17 cellular contexts compared by ENCODE assay signal in genomic region chr16:66189951-66190350, GRCh38.
DNase-seq lines count a peak whose midpoint lies in the region; ATAC-seq, FAIRE-seq and TF ChIP-seq lines count a peak whose summit lies in the region.
"Had no signal": no experiment of that assay in that cellular context is flagged by ENCODE, and none has a peak within 500 bp of the region (broad histone marks: within the 10 kb centered on the region; RNA-seq: fewer than 3 reads in every experiment).

No MANE protein-coding gene starts in this region.

- no peaks in the 10 kb centered on the region for H3K9me3 Mint-ChIP-seq in type B pancreatic cell

- H3K9me3 ChIP-seq in upper lobe of right lung = no peaks in the 10 kb centered on the region
- H3K9me3 ChIP-seq: HAP-1, transverse colon had no signal

- peak overlapping the region; percentile 66 for H3K27ac ChIP-seq in upper lobe of right lung
- H3K27ac ChIP-seq: 22Rv1 had no signal

- no peaks in the 10 kb centered on the region for H3K36me3 Mint-ChIP-seq in type B pancreatic cell

- peaks cover 34% of the 10 kb centered on the region for H3K4me1 Mint-ChIP-seq in type B pancreatic cell (ENCODE audit: unreplicated experiment)

- no peak for TF ChIP-seq CTCF in astrocyte of the spinal cord (IDR thresholded peaks at IDR 0.05; ENCODE audit: low read depth, low read length)
- no peak for TF ChIP-seq CTCF in upper lobe of right lung (IDR thresholded peaks at IDR 0.05)
- no peak for TF ChIP-seq CTCF in type B pancreatic cell (conservative IDR thresholded peaks at IDR 0.05)

- ATAC-seq in upper lobe of right lung = no peak

- no peaks in the 10 kb centered on the region for H3K36me3 ChIP-seq in upper lobe of right lung
- H3K36me3 ChIP-seq: HAP-1, transverse colon had no signal

- no peaks in the 10 kb centered on the region for H3K27me3 ChIP-seq in upper lobe of right lung
- H3K27me3 ChIP-seq: transverse colon had no signal

- DNase-seq in NOMO-1 treated with DMSO at 0.1 percent for 48 hours (lab: John Stamatoyannopoulos, UW; ENCODE audit: unreplicated experiment) (peak; percentile 13), NOMO-1 treated with dmso at 0.1 percent for 144 hours (lab: John Stamatoyannopoulos, UW; ENCODE audit: unreplicated experiment) (no peak), astrocyte of the spinal cord (ENCODE audit: low read depth, low spot score) (peak; percentile 90), globus pallidus (ENCODE audit: low spot score) (peak; percentile 38), upper lobe of right lung (no peak), type B pancreatic cell (ENCODE audit: extremely low spot score, unreplicated experiment) (no peak), GM19239 (ENCODE audit: insufficient read length, low spot score) (no peak)
- no peak for DNase-seq in stimulated activated CD4-positive, alpha-beta T cell treated with anti-CD3 and anti-CD28 coated beads, Interleukin-2, amount 100 ng/mL, for 48 hours
- DNase-seq: activated gamma-delta T cell, glutamatergic neuron, NCI-H1417 treated with DMSO at 0.1 percent for 48 hours, NCI-H524 treated with DMSO at 0.1 percent for 48 hours, RPMI8226, transverse colon had no signal

- H3K27me3 Mint-ChIP-seq in type B pancreatic cell = no peaks in the 10 kb centered on the region

- H3K4me3 Mint-ChIP-seq in type B pancreatic cell = no peak overlapping the region

- H3K27ac Mint-ChIP-seq in type B pancreatic cell = no peak overlapping the region

- no peaks in the 10 kb centered on the region for H3K4me1 ChIP-seq in upper lobe of right lung
- H3K4me1 ChIP-seq: HAP-1 had no signal

- no peak for FAIRE-seq in GM19239 (lab: Jason Lieb, UNC)
- FAIRE-seq: colon had no signal

- in situ Hi-C loops in astrocyte of the spinal cord (cut with HindIII; ENCODE audit: low sequenced_read_pairs) = no loop called here

- intact Hi-C loops in upper lobe of right lung (cut with DNase I) = no loop called here

- no peak overlapping the region for H3K4me3 ChIP-seq in astrocyte of the spinal cord (ENCODE audit: low read depth, low read length)
- H3K4me3 ChIP-seq in upper lobe of right lung = no peak overlapping the region
- H3K4me3 ChIP-seq: HAP-1, transverse colon had no signal

Comparison
In these comparisons a context has a peak if more than half of its experiments do, and no peak if none do; other contexts are left out.
1. DNase-seq: peak in NOMO-1 treated with DMSO at 0.1 percent for 48 hours (single experiment), astrocyte of the spinal cord (single experiment) and globus pallidus (single experiment); none in NOMO-1 treated with dmso at 0.1 percent for 144 hours (single experiment), upper lobe of right lung (single experiment), stimulated activated CD4-positive, alpha-beta T cell treated with anti-CD3 and anti-CD28 coated beads, Interleukin-2, amount 100 ng/mL, for 48 hours (0 of 2), type B pancreatic cell (single experiment) and GM19239 (single experiment).